ENCODE assay signal across 22 cellular contexts in the genomic region with DNA sequence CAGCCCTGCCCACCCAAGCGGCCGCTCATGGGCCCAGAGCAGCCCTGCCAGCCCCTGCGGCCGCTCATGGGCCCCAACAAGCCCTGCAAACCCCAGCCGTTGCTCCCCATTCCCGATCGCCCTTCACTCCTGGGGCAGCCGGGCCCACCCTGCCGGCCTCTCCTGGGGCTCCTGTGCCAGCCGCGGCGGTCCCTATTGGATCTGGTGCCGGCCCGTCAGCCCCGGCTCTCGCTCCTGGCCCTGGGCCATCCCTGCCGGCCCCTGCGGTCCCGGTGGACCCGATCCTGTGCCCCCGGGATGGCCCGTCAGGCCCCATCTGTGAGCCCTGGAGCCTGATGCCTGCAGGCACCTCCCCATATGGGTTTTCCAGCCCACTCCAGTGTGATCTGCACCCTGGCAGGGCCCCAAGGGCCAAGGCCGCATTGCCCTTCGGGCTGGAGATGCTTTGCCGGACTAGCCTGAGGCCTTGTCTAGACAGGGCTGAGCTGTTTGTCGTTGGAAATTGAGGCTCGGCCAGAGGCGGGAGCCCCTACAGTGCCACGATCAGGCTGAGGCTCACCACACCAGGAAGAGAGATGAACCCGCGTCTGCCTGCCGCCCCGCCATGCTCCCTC. TPM values are rescaled to one million over a fixed set of nuclear protein-coding genes. Genes with fewer than 3 reads are reported as not detected.
DNase-seq lines count a peak whose midpoint lies in the region; ATAC-seq, FAIRE-seq and TF ChIP-seq lines count a peak whose summit lies in the region.
"Had no signal": no experiment of that assay in that cellular context is flagged by ENCODE, and none has a peak within 500 bp of the region (broad histone marks: within the 10 kb centered on the region; RNA-seq: fewer than 3 reads in every experiment).

No MANE protein-coding gene starts in this region.

- H3K4me2 ChIP-seq in HepG2 (ENCODE audit: low read depth, low read length) (no peak overlapping the region), K562 (ENCODE audit: insufficient read depth, low read length) (no peak overlapping the region)
- H3K4me2 ChIP-seq: A549 had no signal

- no peak for TF ChIP-seq CTCF in HepG2 (CRISPR knock-in tag; IDR thresholded peaks at IDR 0.05)
- no peak for TF ChIP-seq CTCF in right lobe of liver (IDR thresholded peaks at IDR 0.05)
- TF ChIP-seq CTCF in K562 (IDR thresholded peaks at IDR 0.05 in 2 of 3, conservative IDR thresholded peaks at IDR 0.05 in 1 of 3; ENCODE audit: insufficient read depth in 2 of 3, low read depth in 1 of 3, low read length in 3 of 3), result no peak
- no peak for TF ChIP-seq CTCF in activated CD8-positive, alpha-beta T cell treated with anti-CD3 and anti-CD28 coated beads for 36 hours (IDR thresholded peaks at IDR 0.05)

- POLR2A ChIA-PET in HepG2 (lab: Yijun Ruan, JAX), result no interaction called here
- POLR2A ChIA-PET in K562 (lab: Yijun Ruan, JAX), result no interaction called here
- POLR2A ChIA-PET in activated CD8-positive, alpha-beta T cell treated with anti-CD3 and anti-CD28 coated beads for 36 hours (lab: Charles Lee), result no interaction called here

- in situ Hi-C loops in HepG2 (cut with HindIII; ENCODE audit: extremely low pct_ligation_motif_present, low pct_unique_long_range_greater_than_20kb) (no loop called here), K562 (cut with MboI) (no loop called here)

- DNase-seq in HepG2 (ENCODE audit: low spot score) (no peak), right lobe of liver (no peak), H7 (peak; percentile 68), K562 (ENCODE audit: extremely low read depth in 1 of 4, low spot score in 3 of 4) (no peak), 8988T (no peak), epidermal melanocyte (ENCODE audit: insufficient read length, low spot score) (no peak)
- DNase-seq in activated CD8-positive, alpha-beta T cell treated with anti-CD3 and anti-CD28 coated beads for 36 hours, result no peak
- DNase-seq: CD8-positive, alpha-beta T cell; COR-L47; DMS 273 treated with DMSO at 0.1 percent for 48 hours; GDM1; GM23248; HFFc6; IMR-90; KBM-7 had no signal

- ATAC-seq in HepG2 (no peak), right lobe of liver (no peak), K562 (no peak)
- ATAC-seq in activated CD8-positive, alpha-beta T cell treated with anti-CD3 and anti-CD28 coated beads for 36 hours, result no peak
- ATAC-seq: A549; CD8-positive, alpha-beta T cell; HCT116 had no signal

- H3K79me2 ChIP-seq in HepG2 (ENCODE audit: insufficient read depth, low read length) (peaks cover 12% of the 10 kb centered on the region), K562 (ENCODE audit: control insufficient read depth, insufficient read depth, low read length) (peaks cover 25% of the 10 kb centered on the region)

- H3K9me3 Mint-ChIP-seq in activated CD8-positive, alpha-beta T cell treated with anti-CD3 and anti-CD28 coated beads for 36 hours, result no peaks in the 10 kb centered on the region
- H3K9me3 Mint-ChIP-seq: CD8-positive, alpha-beta T cell; HFFc6 had no signal

- intact Hi-C loops in HepG2 (cut with micrococcal nuclease; ENCODE audit: unreplicated experiment), result no loop called here
- intact Hi-C loops in right lobe of liver (cut with DNase I), result no loop called here
- intact Hi-C loops in K562 (cut with micrococcal nuclease), result no loop called here
- intact Hi-C loops in activated CD8-positive, alpha-beta T cell treated with anti-CD3 and anti-CD28 coated beads for 36 hours (cut with micrococcal nuclease), result no loop called here

- 95% methylated on average over 25 of the region's 33 CpGs for WGBS in HepG2 (ENCODE audit: low lambda C conversion rate)
- WGBS in right lobe of liver (ENCODE audit: insufficient coverage, low coverage, low lambda C conversion rate, missing lambda C conversion rate), result no CpG with 5 or more reads among the region's 33 CpGs
- WGBS in K562 (ENCODE audit: insufficient coverage, low coverage, missing lambda C conversion rate), result 97% methylated on average over 22 of the region's 33 CpGs

- peaks cover 25% of the 10 kb centered on the region; the same call in 1 of the 2 replicates for H4K20me1 ChIP-seq in HepG2 (ENCODE audit: insufficient read depth, low read length)
- H4K20me1 ChIP-seq in K562 (replicated peaks; ENCODE audit: control insufficient read depth, insufficient read depth, low read length), result peaks cover 25% of the 10 kb centered on the region

- TF ChIP-seq POLR2A in HepG2 (IDR thresholded peaks at IDR 0.05; ENCODE audit: insufficient read depth in 1 of 2, low read depth in 2 of 2, low read length in 2 of 2), result no peak
- no peak for TF ChIP-seq POLR2A in right lobe of liver (IDR thresholded peaks at IDR 0.05)
- no peak for TF ChIP-seq POLR2A in K562 (conservative IDR thresholded peaks at IDR 0.05)

- H3K9me3 ChIP-seq in HepG2 (ENCODE audit: low read length) (no peaks in the 10 kb centered on the region), right lobe of liver (no peaks in the 10 kb centered on the region), K562 (replicated peaks; ENCODE audit: control insufficient read depth, insufficient read depth, low read depth, low read length) (no peaks in the 10 kb centered on the region)
- H3K9me3 ChIP-seq: A549 had no signal

- H3K27ac Mint-ChIP-seq in activated CD8-positive, alpha-beta T cell treated with anti-CD3 and anti-CD28 coated beads for 36 hours, result no peak overlapping the region
- H3K27ac Mint-ChIP-seq: CD8-positive, alpha-beta T cell; HFFc6 had no signal

- TF ChIP-seq RAD21 in HepG2 (CRISPR knock-in tag; IDR thresholded peaks at IDR 0.05) (no peak), K562 (CRISPR knock-in tag; conservative IDR thresholded peaks at IDR 0.05 in 1 of 2, IDR thresholded peaks at IDR 0.05 in 1 of 2) (no peak)

- H3K9ac ChIP-seq in HepG2 (ENCODE audit: insufficient read depth, low read depth, low read length), result no peak overlapping the region
- no peak overlapping the region for H3K9ac ChIP-seq in K562 (ENCODE audit: insufficient read depth in 1 of 2, low read depth in 2 of 2, low read length in 2 of 2)
- H3K9ac ChIP-seq: GM23248 had no signal

- H3K4me3 ChIP-seq in HepG2 (replicated peaks in 1 of 3; ENCODE audit: insufficient read depth in 1 of 3, low read depth in 2 of 3, low read length in 3 of 3) (no peak overlapping the region), right lobe of liver (no peak overlapping the region), H7 (ENCODE audit: insufficient read depth, low read depth, low read length) (no peak overlapping the region), K562 (no peak overlapping the region)
- H3K4me3 ChIP-seq: A549; BLaER1 treated with 17β-estradiol and CSF1 and Interleukin-3, amounts not matched to agents 10 nM and 100 nM; GM23248 had no signal

- H3K27me3 Mint-ChIP-seq in activated CD8-positive, alpha-beta T cell treated with anti-CD3 and anti-CD28 coated beads for 36 hours, result no peaks in the 10 kb centered on the region

- H3K27ac ChIP-seq in HepG2 (ENCODE audit: extremely low read length, insufficient read depth, low read length), result no peak overlapping the region
- no peak overlapping the region for H3K27ac ChIP-seq in right lobe of liver
- no peak overlapping the region for H3K27ac ChIP-seq in K562 (ENCODE audit: extremely low read depth, low read depth, low read length)
- H3K27ac ChIP-seq: A549, GM23248, HL-60 had no signal

- TF ChIP-seq EP300 in HepG2 (IDR thresholded peaks at IDR 0.05; ENCODE audit: low read depth in 2 of 2, low read length in 2 of 2) (no peak), HepG2 (CRISPR knock-in tag; IDR thresholded peaks at IDR 0.05; ENCODE audit: borderline replicate concordance) (no peak), K562 (IDR thresholded peaks at IDR 0.05; ENCODE audit: low read length) (no peak)

- peaks cover 3% of the 10 kb centered on the region for H3K36me3 Mint-ChIP-seq in activated CD8-positive, alpha-beta T cell treated with anti-CD3 and anti-CD28 coated beads for 36 hours (ENCODE audit: low read depth)

- peaks cover 1 to 7% of the 10 kb centered on the region in 2 experiments; a peak in 2 of 5 replicates for H3K36me3 ChIP-seq in HepG2 (replicated peaks in 1 of 2; ENCODE audit: control insufficient read depth in 1 of 2, insufficient read depth in 2 of 2, low read length in 2 of 2)
- H3K36me3 ChIP-seq in right lobe of liver, result peaks cover 0 to 7% (median 0%) of the 10 kb centered on the region in 4 donors
- H3K36me3 ChIP-seq in H7 (replicated peaks; ENCODE audit: control insufficient read depth, insufficient read depth, low read length), result no peaks in the 10 kb centered on the region
- H3K36me3 ChIP-seq in K562 (ENCODE audit: control insufficient read depth, insufficient read depth, low read length), result peaks cover 29% of the 10 kb centered on the region; the same call in 1 of the 3 replicates

- no peak overlapping the region for H3K4me3 Mint-ChIP-seq in activated CD8-positive, alpha-beta T cell treated with anti-CD3 and anti-CD28 coated beads for 36 hours
- H3K4me3 Mint-ChIP-seq: CD8-positive, alpha-beta T cell; HFFc6 had no signal

- H3K4me1 ChIP-seq in HepG2 (ENCODE audit: insufficient read depth, low read length) (no peaks in the 10 kb centered on the region), right lobe of liver (peaks cover 0 to 29% (median 14%) of the 10 kb centered on the region in 4 donors), K562 (replicated peaks in 1 of 2; ENCODE audit: control insufficient read depth in 2 of 2, insufficient read depth in 2 of 2, low read length in 2 of 2) (peaks cover 4 to 82% of the 10 kb centered on the region in 2 experiments; a peak in 3 of 5 replicates)

- FAIRE-seq in HepG2 (lab: Jason Lieb, UNC) (no peak), K562 (lab: Jason Lieb, UNC) (no peak)
- FAIRE-seq: A549, GM12892, GM18507, H54 had no signal

- CTCF ChIA-PET in HepG2 (lab: Yijun Ruan, JAX; ENCODE audit: low intra/inter-chr PET ratio, low total read pairs), result no interaction called here
- CTCF ChIA-PET in K562 (lab: Yijun Ruan, JAX; ENCODE audit: low intra/inter-chr PET ratio), result no interaction called here
- CTCF ChIA-PET in activated CD8-positive, alpha-beta T cell treated with anti-CD3 and anti-CD28 coated beads for 36 hours (lab: Charles Lee), result no interaction called here

- no TSS peak for BruUV-seq in HepG2 (replicated peaks; lab: Mats Ljungman, UMichigan)
- BruUV-seq in K562 (replicated peaks; lab: Mats Ljungman, UMichigan), result no TSS peak

- H3K4me1 Mint-ChIP-seq in activated CD8-positive, alpha-beta T cell treated with anti-CD3 and anti-CD28 coated beads for 36 hours (ENCODE audit: low read depth), result peaks cover 21% of the 10 kb centered on the region

- no peak overlapping the region for H2AFZ ChIP-seq in HepG2 (ENCODE audit: low read length)
- no peak overlapping the region for H2AFZ ChIP-seq in K562 (ENCODE audit: low read depth, low read length)
- H2AFZ ChIP-seq: GM23248 had no signal

- peaks cover 13% of the 10 kb centered on the region for H3K9me1 ChIP-seq in K562 (ENCODE audit: control insufficient read depth, insufficient read depth, low read length)

- no peaks in the 10 kb centered on the region for H3K27me3 ChIP-seq in HepG2 (ENCODE audit: control insufficient read depth in 1 of 2, insufficient read depth in 2 of 2, low read length in 2 of 2)
- no peaks in the 10 kb centered on the region for H3K27me3 ChIP-seq in right lobe of liver
- H3K27me3 ChIP-seq in H7 (ENCODE audit: control insufficient read depth, insufficient read depth, low read length), result no peaks in the 10 kb centered on the region
- H3K27me3 ChIP-seq in K562 (ENCODE audit: control insufficient read depth in 2 of 2, insufficient read depth in 2 of 2, low read length in 2 of 2), result no peaks in the 10 kb centered on the region
- H3K27me3 ChIP-seq: BLaER1 treated with 17β-estradiol and CSF1 and Interleukin-3, amounts not matched to agents 10 nM and 100 nM had no signal

RNA-seq across cellular contexts. Expression of gene FBRSL1, which starts 20.3 kb away (rescaled TPM):
- total RNA-seq in HepG2 (2016; rRNA removed; fragmentation: Illumina TruSeq; extraction: Trizol) (3.7 and 7.9 TPM in 2 replicates), right lobe of liver (10 to 100 TPM; 16.2 to 27.6 (median 23.3) TPM), K562 (2014; rRNA removed) (21.7 and 24.6 TPM in 2 replicates), K562 (2014; rRNA removed; fragmentation: Illumina TruSeq; extraction: Trizol) (1.1 and 1.3 TPM in 2 replicates), K562 (2015; rRNA removed; fragmentation: Illumina TruSeq; extraction: Trizol) (7.3 and 12.9 TPM in 2 replicates), K562 (2021) (112 and 129 TPM in 2 replicates)
- total RNA-seq in HepG2 (2016; cell fraction: cytosol; rRNA removed; fragmentation: Illumina TruSeq; extraction: Trizol; ENCODE audit: low read depth), result 2.7 and 3.6 TPM in 2 replicates
- 5.4 and 6.9 TPM in 2 replicates for total RNA-seq in HepG2 (2016; cell fraction: insoluble cytoplasmic fraction; rRNA removed; fragmentation: Illumina TruSeq; extraction: Trizol)
- total RNA-seq in HepG2 (2016; cell fraction: membrane; rRNA removed; fragmentation: Illumina TruSeq; extraction: Trizol), result 7.0 and 9.3 TPM in 2 replicates
- total RNA-seq in HepG2 (2016; cell fraction: nucleus; rRNA removed; fragmentation: Illumina TruSeq; extraction: Trizol), result 10.9 and 11.0 TPM in 2 replicates
- polyA plus RNA-seq in HepG2 (2011; rRNA removed) (3.6 and 4.9 TPM in 2 replicates), K562 (2011; rRNA removed) (1.9 and 4.3 TPM in 2 replicates), K562 (2014; fragmentation: Illumina TruSeq; extraction: Trizol) (29.3 and 35.8 TPM in 2 replicates), K562 (2014; fragmentation: Nextera tagmentation; extraction: Ambion mirVana) (under 1 TPM; 0.24 to 0.29 TPM), K562 (2014; rRNA removed) (27.4 and 32.3 TPM in 2 replicates)
- 3.0 and 6.0 TPM in 2 replicates for polyA plus RNA-seq in HepG2 (2011; cell fraction: cytosol; rRNA removed)
- polyA plus RNA-seq in HepG2 (2011; cell fraction: nucleus; rRNA removed), result 50.9 and 76.3 TPM in 2 replicates
- 25.5 and 31.0 TPM in 2 replicates for polyA plus RNA-seq in HepG2 (2012)
- 5.9 and 6.4 TPM in 2 replicates for polyA plus RNA-seq in HepG2 (2016; cell fraction: cytosol; fragmentation: Illumina TruSeq; extraction: Trizol; ENCODE audit: low read depth)
- polyA plus RNA-seq in HepG2 (2016; cell fraction: insoluble cytoplasmic fraction; fragmentation: Illumina TruSeq; extraction: Trizol; ENCODE audit: low read depth), result 20.0 and 28.2 TPM in 2 replicates
- 20.5 and 23.8 TPM in 2 replicates for polyA plus RNA-seq in HepG2 (2016; cell fraction: membrane; fragmentation: Illumina TruSeq; extraction: Trizol; ENCODE audit: low read depth)
- 64.1 and 69.3 TPM in 2 replicates for polyA plus RNA-seq in HepG2 (2016; cell fraction: nucleus; fragmentation: Illumina TruSeq; extraction: Trizol; ENCODE audit: insufficient read depth, low read depth)
- 3.8 and 7.6 TPM in 2 replicates for polyA minus RNA-seq in HepG2 (2011; rRNA and poly(A)+ RNA removed; ENCODE audit: low replicate concordance)
- 17.3 and 28.7 TPM in 2 replicates for polyA minus RNA-seq in HepG2 (2011; cell fraction: cytosol; rRNA and poly(A)+ RNA removed)
- polyA minus RNA-seq in HepG2 (2011; cell fraction: nucleus; rRNA and poly(A)+ RNA removed), result 8.5 and 11.2 TPM in 2 replicates
- 17.5 and 26.6 TPM in 2 replicates for total RNA-seq in H7 (2014; rRNA removed; shearing (Covaris generic))
- total RNA-seq in K562 (2011; cell fraction: chromatin; rRNA removed; ENCODE audit: low replicate concordance), result 25.5 and 41.9 TPM in 2 replicates
- 25.0 and 40.7 TPM in 2 replicates for total RNA-seq in K562 (2011; cell fraction: nucleolus; rRNA removed)
- 23.3 and 28.3 TPM in 2 replicates for total RNA-seq in K562 (2011; cell fraction: nucleoplasm; rRNA removed)
- 3.7 and 13.3 TPM in 2 replicates for polyA plus RNA-seq in K562 (2011; cell fraction: cytosol; rRNA removed)
- polyA plus RNA-seq in K562 (2011; cell fraction: nucleus; rRNA removed), result 16.7 and 51.7 TPM in 2 replicates
- 41.9 and 54.8 TPM in 2 replicates for polyA plus RNA-seq in K562 (2012)
- 0.81 and 1.8 TPM in 2 replicates for polyA minus RNA-seq in K562 (2011; rRNA and poly(A)+ RNA removed)
- 21.0 and 29.9 TPM in 2 replicates for polyA minus RNA-seq in K562 (2011; cell fraction: cytosol; rRNA and poly(A)+ RNA removed)
- polyA minus RNA-seq in K562 (2011; cell fraction: nucleus; rRNA and poly(A)+ RNA removed), result 9.0 and 9.3 TPM in 2 replicates
- 10 to 100 TPM; 41.4 to 48.1 TPM for total RNA-seq in activated CD8-positive, alpha-beta T cell treated with anti-CD3 and anti-CD28 coated beads for 36 hours

Comparison
In these comparisons a context has a peak if more than half of its experiments do, and no peak if none do; other contexts are left out.
1. Of the 241 proteins assayed by ChIP-seq in both HepG2 and K562: peak only in HepG2: none; only in K562: POLR2G; in both: none; in neither: 240.